Comparison of ENCODE assay signal across 1 cellular context in the genomic region with DNA sequence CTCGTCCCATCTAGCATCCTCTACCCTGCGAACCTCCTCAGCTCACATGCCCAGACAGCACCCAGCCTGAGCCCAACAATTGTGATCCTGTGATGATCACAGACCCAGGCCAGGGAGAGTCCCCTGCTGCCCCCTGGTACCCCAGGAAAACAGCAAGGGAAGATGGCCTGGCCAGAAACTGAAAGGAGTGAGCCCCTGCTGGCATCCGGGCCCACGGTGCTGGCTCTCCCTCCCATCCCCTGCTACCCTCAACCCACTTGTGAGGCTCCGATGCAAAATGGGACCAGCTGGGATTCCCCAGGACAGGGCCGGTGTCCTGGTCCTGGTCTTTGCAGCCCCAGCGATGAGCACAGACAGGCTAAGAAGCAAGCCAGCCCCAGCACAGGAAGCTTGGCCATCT.
TF ChIP-seq lines count a peak whose summit lies in the region.

No MANE protein-coding gene starts in this region.

TF ChIP-seq in SK-N-SH, 30 proteins besides CTCF, POLR2A, EP300 and RAD21 (continued from another document):
- TF ChIP-seq ZBTB33 (IDR thresholded peaks at IDR 0.05; ENCODE audit: borderline replicate concordance, low read depth): no peak
- no peak for TF ChIP-seq MXI1 (IDR thresholded peaks at IDR 0.05; ENCODE audit: low read depth, low read length)
- TF ChIP-seq NRF1 (IDR thresholded peaks at IDR 0.05; ENCODE audit: low read depth, low read length): no peak
- TF ChIP-seq RFX5 (IDR thresholded peaks at IDR 0.05; ENCODE audit: low read length): no peak
- TF ChIP-seq TEAD4 (IDR thresholded peaks at IDR 0.05; ENCODE audit: borderline replicate concordance, insufficient read depth): no peak
- TF ChIP-seq USF1 (IDR thresholded peaks at IDR 0.05; ENCODE audit: borderline replicate concordance, low read depth): no peak
- no peak for TF ChIP-seq EZH2phosphoT487 (IDR thresholded peaks at IDR 0.05; ENCODE audit: borderline replicate concordance, low read depth)
- no peak for TF ChIP-seq FOXM1 (IDR thresholded peaks at IDR 0.05; ENCODE audit: low read depth)
- no peak for TF ChIP-seq ELF1 (IDR thresholded peaks at IDR 0.05)
- no peak for TF ChIP-seq POLR2AphosphoS5 (IDR thresholded peaks at IDR 0.05; ENCODE audit: low read depth, low read length)
TF ChIP-seq in SK-N-SH: peak in this region for 0.
